Comparison of ENCODE assay signal across 20 cellular contexts in the genomic region with DNA sequence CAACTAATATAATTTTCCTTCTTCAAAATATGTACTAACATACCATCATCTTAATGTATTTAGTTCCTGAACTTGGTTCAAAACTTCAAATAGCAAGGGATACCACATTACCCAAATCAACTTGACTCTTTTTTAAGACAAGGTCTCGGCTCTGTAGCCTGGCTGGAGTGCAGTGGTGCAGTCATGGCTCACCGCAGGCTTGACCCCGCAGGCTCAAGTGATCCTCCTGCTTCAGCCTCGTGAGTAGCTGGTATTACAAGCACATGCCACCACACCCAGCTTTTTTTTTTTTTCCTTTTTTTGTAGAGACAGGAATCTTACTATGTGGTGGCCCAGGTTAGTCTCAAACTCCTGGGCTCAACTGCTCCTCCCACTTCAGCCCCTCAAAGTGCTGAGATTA. TPM values are rescaled to one million over a fixed set of nuclear protein-coding genes. Genes with fewer than 3 reads are reported as not detected.
DNase-seq lines count a peak whose midpoint lies in the region; ATAC-seq and TF ChIP-seq lines count a peak whose summit lies in the region.
"Had no signal": no experiment of that assay in that cellular context is flagged by ENCODE, and none has a peak within 500 bp of the region (broad histone marks: within the 10 kb centered on the region; RNA-seq: fewer than 3 reads in every experiment).

No MANE protein-coding gene starts in this region.

- H3K27ac Mint-ChIP-seq in activated T-cell treated with anti-CD3 and anti-CD28 coated beads, Interleukin-2, amount 50 U/mL, for 72 hours, result peak overlapping the region; percentile 29
- no peak overlapping the region for H3K27ac Mint-ChIP-seq in activated T-cell treated with anti-CD3 and anti-CD28 coated beads, Interleukin-2, amount 50 U/mL, for 24 hours
- H3K27ac Mint-ChIP-seq in CD4-positive, alpha-beta memory T cell, result no peak overlapping the region
- H3K27ac Mint-ChIP-seq: B cell; CD4-positive, CD25-positive, alpha-beta regulatory T cell had no signal

- ATAC-seq in activated T-cell treated with anti-CD3 and anti-CD28 coated beads, Interleukin-2, amount 50 U/mL, for 72 hours (replicated peaks in 1 of 2), result no peak
- peak; percentile 32 to 56 for ATAC-seq in lower lobe of right lung
- peak; percentile 46 for ATAC-seq in upper lobe of right lung
- ATAC-seq in GM19328 (IDR thresholded peaks at IDR 0.05; ENCODE audit: unreplicated experiment), result no peak
- ATAC-seq: HCT116 had no signal

- H3K36me3 ChIP-seq in esophagus muscularis mucosa, result peaks cover 62 to 97% (median 81%) of the 10 kb centered on the region in 4 donors
- H3K36me3 ChIP-seq in lower lobe of right lung, result peaks cover 96% of the 10 kb centered on the region
- H3K36me3 ChIP-seq in upper lobe of right lung, result peaks cover 98% of the 10 kb centered on the region
- peaks cover 85% of the 10 kb centered on the region for H3K36me3 ChIP-seq in WERI-Rb-1
- H3K36me3 ChIP-seq in CD4-positive, alpha-beta memory T cell (ENCODE audit: insufficient read depth, low read length), result peaks cover 66% of the 10 kb centered on the region

- H3K9me3 Mint-ChIP-seq in activated T-cell treated with anti-CD3 and anti-CD28 coated beads, Interleukin-2, amount 50 U/mL, for 72 hours, result no peaks in the 10 kb centered on the region
- H3K9me3 Mint-ChIP-seq in activated T-cell treated with anti-CD3 and anti-CD28 coated beads, Interleukin-2, amount 50 U/mL, for 24 hours, result no peaks in the 10 kb centered on the region
- no peaks in the 10 kb centered on the region for H3K9me3 Mint-ChIP-seq in CD4-positive, alpha-beta memory T cell
- H3K9me3 Mint-ChIP-seq: CD8-positive, alpha-beta memory T cell had no signal

- no peaks in the 10 kb centered on the region for H3K4me1 ChIP-seq in esophagus muscularis mucosa
- no peaks in the 10 kb centered on the region for H3K4me1 ChIP-seq in lower lobe of right lung
- H3K4me1 ChIP-seq in upper lobe of right lung, result no peaks in the 10 kb centered on the region
- no peaks in the 10 kb centered on the region for H3K4me1 ChIP-seq in CD4-positive, alpha-beta memory T cell (ENCODE audit: insufficient read depth, low read length)

- H3K27me3 ChIP-seq in esophagus muscularis mucosa, result no peaks in the 10 kb centered on the region
- H3K27me3 ChIP-seq in lower lobe of right lung (ENCODE audit: low read depth), result no peaks in the 10 kb centered on the region
- no peaks in the 10 kb centered on the region for H3K27me3 ChIP-seq in upper lobe of right lung
- no peaks in the 10 kb centered on the region for H3K27me3 ChIP-seq in WERI-Rb-1 (ENCODE audit: insufficient read depth, low read depth, severe bottlenecking)
- no peaks in the 10 kb centered on the region for H3K27me3 ChIP-seq in CD4-positive, alpha-beta memory T cell (ENCODE audit: insufficient read depth, low read length)
- H3K27me3 ChIP-seq: BLaER1 had no signal

- POLR2A ChIA-PET in CD4-positive, alpha-beta memory T cell (lab: Charles Lee; ENCODE audit: partially characterized antibody), result interaction anchor here (0.8 kb wide), 1 partner anchor 31 kb away, joined by 3 read pairs; no protein-coding TSS in a partner anchor

- no peak for DNase-seq in activated T-cell treated with anti-CD3 and anti-CD28 coated beads, Interleukin-2, amount 50 U/mL, for 72 hours
- no peak for DNase-seq in activated T-cell treated with anti-CD3 and anti-CD28 coated beads, Interleukin-2, amount 50 U/mL, for 24 hours
- DNase-seq in esophagus muscularis mucosa (ENCODE audit: extremely low spot score), result peak; percentile 34
- DNase-seq in lower lobe of right lung, result peak; percentile 41
- DNase-seq in upper lobe of right lung, result no peak
- no peak for DNase-seq in WERI-Rb-1
- DNase-seq in CD4-positive, alpha-beta memory T cell, result no peak
- DNase-seq: CD4-positive, CD25-positive, alpha-beta regulatory T cell; CD8-positive, alpha-beta memory T cell; DMS 273 treated with DMSO at 0.1 percent for 48 hours; DMS53; DMS79 treated with DMSO at 0.1 percent for 48 hours; GF-D8; H7 had no signal

- no peaks in the 10 kb centered on the region for H3K9me3 ChIP-seq in esophagus muscularis mucosa
- no peaks in the 10 kb centered on the region for H3K9me3 ChIP-seq in lower lobe of right lung
- H3K9me3 ChIP-seq in upper lobe of right lung, result no peaks in the 10 kb centered on the region
- H3K9me3 ChIP-seq in WERI-Rb-1 (ENCODE audit: severe bottlenecking), result no peaks in the 10 kb centered on the region
- no peaks in the 10 kb centered on the region for H3K9me3 ChIP-seq in CD4-positive, alpha-beta memory T cell (ENCODE audit: control insufficient read depth in 1 of 2, low read length in 2 of 2)
- H3K9me3 ChIP-seq: BLaER1 had no signal

- H3K27ac ChIP-seq in esophagus muscularis mucosa (replicated peaks in 1 of 4), result no peak overlapping the region
- no peak overlapping the region for H3K27ac ChIP-seq in lower lobe of right lung
- H3K27ac ChIP-seq in upper lobe of right lung, result no peak overlapping the region
- H3K27ac ChIP-seq in WERI-Rb-1, result no peak overlapping the region
- no peak overlapping the region for H3K27ac ChIP-seq in CD4-positive, alpha-beta memory T cell (ENCODE audit: low read depth, low read length)
- H3K27ac ChIP-seq: 22Rv1, BLaER1, C4-2B had no signal

- intact Hi-C loops in esophagus muscularis mucosa (cut with DNase I) (no loop called here), lower lobe of right lung (cut with DNase I) (no loop called here), upper lobe of right lung (cut with DNase I) (no loop called here)
- intact Hi-C loops in CD4-positive, alpha-beta memory T cell (cut with micrococcal nuclease), result no loop called here

- H3K27me3 Mint-ChIP-seq in activated T-cell treated with anti-CD3 and anti-CD28 coated beads, Interleukin-2, amount 50 U/mL, for 72 hours (ENCODE audit: low read depth), result no peaks in the 10 kb centered on the region
- no peaks in the 10 kb centered on the region for H3K27me3 Mint-ChIP-seq in activated T-cell treated with anti-CD3 and anti-CD28 coated beads, Interleukin-2, amount 50 U/mL, for 24 hours
- H3K27me3 Mint-ChIP-seq in CD4-positive, alpha-beta memory T cell, result no peaks in the 10 kb centered on the region
- H3K27me3 Mint-ChIP-seq: B cell; CD4-positive, CD25-positive, alpha-beta regulatory T cell; CD8-positive, alpha-beta memory T cell had no signal

- CTCF ChIA-PET in CD4-positive, alpha-beta memory T cell (lab: Charles Lee; ENCODE audit: partially characterized antibody), result no interaction called here

- no peaks in the 10 kb centered on the region for H3K4me1 Mint-ChIP-seq in activated T-cell treated with anti-CD3 and anti-CD28 coated beads, Interleukin-2, amount 50 U/mL, for 72 hours (ENCODE audit: low read depth)
- H3K4me1 Mint-ChIP-seq in activated T-cell treated with anti-CD3 and anti-CD28 coated beads, Interleukin-2, amount 50 U/mL, for 24 hours (ENCODE audit: low read depth), result no peaks in the 10 kb centered on the region
- peaks cover 0 to 7% (median under 1%) of the 10 kb centered on the region in 4 donors for H3K4me1 Mint-ChIP-seq in CD4-positive, alpha-beta memory T cell

- TF ChIP-seq EP300 in esophagus muscularis mucosa (IDR thresholded peaks at IDR 0.05), result no peak

- no peak for TF ChIP-seq CTCF in esophagus muscularis mucosa (IDR thresholded peaks at IDR 0.05)
- TF ChIP-seq CTCF in lower lobe of right lung (IDR thresholded peaks at IDR 0.05), result no peak
- no peak for TF ChIP-seq CTCF in upper lobe of right lung (IDR thresholded peaks at IDR 0.05)
- no peak for TF ChIP-seq CTCF in WERI-Rb-1 (IDR thresholded peaks at IDR 0.05; ENCODE audit: low read depth, low read length)

- no peak for TF ChIP-seq POLR2A in esophagus muscularis mucosa (IDR thresholded peaks at IDR 0.05; ENCODE audit: low read depth)

- H3K4me3 Mint-ChIP-seq in activated T-cell treated with anti-CD3 and anti-CD28 coated beads, Interleukin-2, amount 50 U/mL, for 72 hours, result no peak overlapping the region
- H3K4me3 Mint-ChIP-seq in activated T-cell treated with anti-CD3 and anti-CD28 coated beads, Interleukin-2, amount 50 U/mL, for 24 hours, result no peak overlapping the region
- H3K4me3 Mint-ChIP-seq in CD4-positive, alpha-beta memory T cell, result no peak overlapping the region
- H3K4me3 Mint-ChIP-seq: B cell; CD4-positive, CD25-positive, alpha-beta regulatory T cell; CD8-positive, alpha-beta memory T cell had no signal

- H3K4me3 ChIP-seq in esophagus muscularis mucosa (no peak overlapping the region), lower lobe of right lung (no peak overlapping the region), upper lobe of right lung (no peak overlapping the region), WERI-Rb-1 (ENCODE audit: low read depth, low read length) (no peak overlapping the region)
- H3K4me3 ChIP-seq in CD4-positive, alpha-beta memory T cell (ENCODE audit: low read length in 2 of 2), result no peak overlapping the region
- H3K4me3 ChIP-seq: BLaER1 had no signal

- whole genome bisulfite sequencing in esophagus muscularis mucosa, result 99% methylated on average over 4 of the region's 4 CpGs

- H3K36me3 Mint-ChIP-seq in activated T-cell treated with anti-CD3 and anti-CD28 coated beads, Interleukin-2, amount 50 U/mL, for 72 hours (ENCODE audit: insufficient read depth in 2 of 2), result peaks cover 4 to 30% of the 10 kb centered on the region in 2 donors
- peaks cover 98% of the 10 kb centered on the region for H3K36me3 Mint-ChIP-seq in activated T-cell treated with anti-CD3 and anti-CD28 coated beads, Interleukin-2, amount 50 U/mL, for 24 hours (ENCODE audit: low read depth)
- H3K36me3 Mint-ChIP-seq in CD4-positive, alpha-beta memory T cell, result peaks cover 66 to 86% of the 10 kb centered on the region in 2 donors

RNA-seq across cellular contexts. Expression of gene LYRM2, which starts 55.9 kb away (rescaled TPM):
- 10 to 100 TPM; 17.9 to 18.4 TPM for total RNA-seq in activated T-cell treated with anti-CD3 and anti-CD28 coated beads, Interleukin-2, amount 50 U/mL, for 72 hours
- total RNA-seq in esophagus muscularis mucosa, result 10 to 100 TPM; 18.9 to 24.5 (median 19.9) TPM
- total RNA-seq in lower lobe of right lung, result 35.5 TPM
- total RNA-seq in upper lobe of right lung, result 32.9 TPM
- total RNA-seq in CD4-positive, alpha-beta memory T cell, result 10 to 100 TPM; 31.8 to 36.7 TPM
- 10 to 100 TPM; 73.1 to 73.3 TPM for polyA plus RNA-seq in CD4-positive, alpha-beta memory T cell

Comparison
In these comparisons a context has a peak if more than half of its experiments do, and no peak if none do; other contexts are left out.
1. ATAC-seq: peak in lower lobe of right lung (2 of 2) and upper lobe of right lung (single experiment); none in activated T-cell treated with anti-CD3 and anti-CD28 coated beads, Interleukin-2, amount 50 U/mL, for 72 hours (0 of 2) and GM19328 (single experiment).
2. DNase-seq: peak in esophagus muscularis mucosa (single experiment) and lower lobe of right lung (single experiment); none in activated T-cell treated with anti-CD3 and anti-CD28 coated beads, Interleukin-2, amount 50 U/mL, for 72 hours (0 of 2), activated T-cell treated with anti-CD3 and anti-CD28 coated beads, Interleukin-2, amount 50 U/mL, for 24 hours (single experiment), upper lobe of right lung (single experiment), WERI-Rb-1 (single experiment) and CD4-positive, alpha-beta memory T cell (0 of 5).